9 cellular contexts compared by ENCODE assay signal in genomic region chr1:242147096-242147976, GRCh38.
DNase-seq lines count a peak whose midpoint lies in the region; ATAC-seq and TF ChIP-seq lines count a peak whose summit lies in the region.
"Had no signal": no experiment of that assay in that cellular context is flagged by ENCODE, and none has a peak within 500 bp of the region (broad histone marks: within the 10 kb centered on the region; RNA-seq: fewer than 3 reads in every experiment).

No MANE protein-coding gene starts in this region.

- no peak overlapping the region for H3K4me3 Mint-ChIP-seq in stimulated activated naive CD8-positive, alpha-beta T cell treated with anti-CD3 and anti-CD28 coated beads, Interleukin-15, amount 100 ng/mL, for 72 hours
- no peak overlapping the region for H3K4me3 Mint-ChIP-seq in activated naive CD8-positive, alpha-beta T cell treated with anti-CD3 and anti-CD28 coated beads for 36 hours
- H3K4me3 Mint-ChIP-seq: activated naive CD8-positive, alpha-beta T cell treated with anti-CD3 and anti-CD28 coated beads, Interleukin-2, amount 10 ng/mL, durations not matched to agents 7 days and 5 days had no signal

- peak overlapping the region; percentile 20 for H3K27ac ChIP-seq in cingulate gyrus (ENCODE audit: low read depth, low read length)

- peaks cover 11% of the 10 kb centered on the region for H3K27me3 Mint-ChIP-seq in stimulated activated naive CD8-positive, alpha-beta T cell treated with anti-CD3 and anti-CD28 coated beads, Interleukin-15, amount 100 ng/mL, for 72 hours
- peaks cover 5% of the 10 kb centered on the region for H3K27me3 Mint-ChIP-seq in activated naive CD8-positive, alpha-beta T cell treated with anti-CD3 and anti-CD28 coated beads for 36 hours

- H3K36me3 Mint-ChIP-seq in activated naive CD8-positive, alpha-beta T cell treated with anti-CD3 and anti-CD28 coated beads for 36 hours = no peaks in the 10 kb centered on the region
- H3K36me3 Mint-ChIP-seq: activated naive CD8-positive, alpha-beta T cell treated with anti-CD3 and anti-CD28 coated beads, Interleukin-2, amount 10 ng/mL, durations not matched to agents 7 days and 5 days had no signal

- H3K9me3 Mint-ChIP-seq in stimulated activated naive CD8-positive, alpha-beta T cell treated with anti-CD3 and anti-CD28 coated beads, Interleukin-15, amount 100 ng/mL, for 72 hours = peaks cover 0 to 12% of the 10 kb centered on the region in 2 donors
- peaks cover 9% of the 10 kb centered on the region for H3K9me3 Mint-ChIP-seq in activated naive CD8-positive, alpha-beta T cell treated with anti-CD3 and anti-CD28 coated beads for 36 hours
- H3K9me3 Mint-ChIP-seq: activated naive CD8-positive, alpha-beta T cell treated with anti-CD3 and anti-CD28 coated beads, Interleukin-2, amount 10 ng/mL, durations not matched to agents 7 days and 5 days had no signal

- peak; percentile 49 for ATAC-seq in stimulated activated naive CD8-positive, alpha-beta T cell treated with anti-CD3 and anti-CD28 coated beads, Interleukin-15, amount 100 ng/mL, for 72 hours
- ATAC-seq in stimulated activated naive CD8-positive, alpha-beta T cell treated with anti-CD3 and anti-CD28 coated beads, Interleukin-15, Interleukin-2, amounts not matched to agents 100 U/mL and 50 U/mL, for 24 hours = no peak
- ATAC-seq in HG03442 (IDR thresholded peaks at IDR 0.05; ENCODE audit: unreplicated experiment) = no peak

- H3K27ac Mint-ChIP-seq in stimulated activated naive CD8-positive, alpha-beta T cell treated with anti-CD3 and anti-CD28 coated beads, Interleukin-15, amount 100 ng/mL, for 72 hours = no peak overlapping the region
- H3K27ac Mint-ChIP-seq in activated naive CD8-positive, alpha-beta T cell treated with anti-CD3 and anti-CD28 coated beads for 36 hours = no peak overlapping the region
- H3K27ac Mint-ChIP-seq: activated naive CD8-positive, alpha-beta T cell treated with anti-CD3 and anti-CD28 coated beads, Interleukin-2, amount 10 ng/mL, durations not matched to agents 7 days and 5 days had no signal

- peaks cover 5% of the 10 kb centered on the region for H3K4me1 Mint-ChIP-seq in stimulated activated naive CD8-positive, alpha-beta T cell treated with anti-CD3 and anti-CD28 coated beads, Interleukin-15, amount 100 ng/mL, for 72 hours
- H3K4me1 Mint-ChIP-seq in activated naive CD8-positive, alpha-beta T cell treated with anti-CD3 and anti-CD28 coated beads for 36 hours = peaks cover 4% of the 10 kb centered on the region

- no peak for DNase-seq in stimulated activated naive CD8-positive, alpha-beta T cell treated with anti-CD3 and anti-CD28 coated beads, Interleukin-15, amount 100 ng/mL, for 72 hours
- no peak for DNase-seq in stimulated activated naive CD8-positive, alpha-beta T cell treated with anti-CD3 and anti-CD28 coated beads, Interleukin-15, Interleukin-2, amounts not matched to agents 100 U/mL and 50 U/mL, for 24 hours
- DNase-seq in M059J (ENCODE audit: low read depth) (peak; percentile 50), erythroblast (lab: John Stamatoyannopoulos, UW) (no peak)
- DNase-seq in stimulated activated CD8-positive, alpha-beta memory T cell treated with anti-CD3 and anti-CD28 coated beads, Interleukin-4, amount 100 ng/mL, for 48 hours = no peak
- DNase-seq in activated naive CD8-positive, alpha-beta T cell treated with anti-CD3 and anti-CD28 coated beads for 36 hours = no peak
- DNase-seq: activated naive CD8-positive, alpha-beta T cell treated with anti-CD3 and anti-CD28 coated beads, Interleukin-2, amount 10 ng/mL, durations not matched to agents 7 days and 5 days had no signal

- TF ChIP-seq POLR2A in erythroblast (IDR thresholded peaks at IDR 0.05; ENCODE audit: low read length) = no peak
